3 cellular contexts compared by ENCODE assay signal in genomic region chr20:59481082-59482018, GRCh38.
TF ChIP-seq lines count a peak whose summit lies in the region.

No MANE protein-coding gene starts in this region.

TF ChIP-seq in SK-N-SH, 30 proteins besides CTCF, POLR2A, EP300 and RAD21:
- TF ChIP-seq FOSL2 (IDR thresholded peaks at IDR 0.05; ENCODE audit: borderline replicate concordance, low read depth) (no peak), RCOR1 (IDR thresholded peaks at IDR 0.05; ENCODE audit: low read length) (no peak), RFX5 (IDR thresholded peaks at IDR 0.05; ENCODE audit: low read length) (no peak), POLR2AphosphoS5 (IDR thresholded peaks at IDR 0.05; ENCODE audit: low read depth, low read length) (no peak), ZBTB33 (IDR thresholded peaks at IDR 0.05; ENCODE audit: borderline replicate concordance, low read depth) (no peak), NRF1 (IDR thresholded peaks at IDR 0.05; ENCODE audit: low read depth, low read length) (no peak), SIN3A (IDR thresholded peaks at IDR 0.05; ENCODE audit: borderline replicate concordance, low read depth, low read length) (no peak), YY1 (IDR thresholded peaks at IDR 0.05; ENCODE audit: low read depth) (no peak), TCF12 (IDR thresholded peaks at IDR 0.05) (no peak), PBX3 (IDR thresholded peaks at IDR 0.05) (no peak), JUND (IDR thresholded peaks at IDR 0.05) (no peak), EZH2phosphoT487 (IDR thresholded peaks at IDR 0.05; ENCODE audit: borderline replicate concordance, low read depth) (no peak)
- TF ChIP-seq, protein P1, sequence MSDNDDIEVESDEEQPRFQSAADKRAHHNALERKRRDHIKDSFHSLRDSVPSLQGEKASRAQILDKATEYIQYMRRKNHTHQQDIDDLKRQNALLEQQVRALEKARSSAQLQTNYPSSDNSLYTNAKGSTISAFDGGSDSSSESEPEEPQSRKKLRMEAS (IDR thresholded peaks at IDR 0.05; ENCODE audit: low read depth), result no peak
- TF ChIP-seq, protein P2, sequence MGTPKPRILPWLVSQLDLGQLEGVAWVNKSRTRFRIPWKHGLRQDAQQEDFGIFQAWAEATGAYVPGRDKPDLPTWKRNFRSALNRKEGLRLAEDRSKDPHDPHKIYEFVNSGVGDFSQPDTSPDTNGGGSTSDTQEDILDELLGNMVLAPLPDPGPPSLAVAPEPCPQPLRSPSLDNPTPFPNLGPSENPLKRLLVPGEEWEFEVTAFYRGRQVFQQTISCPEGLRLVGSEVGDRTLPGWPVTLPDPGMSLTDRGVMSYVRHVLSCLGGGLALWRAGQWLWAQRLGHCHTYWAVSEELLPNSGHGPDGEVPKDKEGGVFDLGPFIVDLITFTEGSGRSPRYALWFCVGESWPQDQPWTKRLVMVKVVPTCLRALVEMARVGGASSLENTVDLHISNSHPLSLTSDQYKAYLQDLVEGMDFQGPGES (IDR thresholded peaks at IDR 0.05; ENCODE audit: low read depth, low read length), result no peak

TF ChIP-seq in SK-N-SH treated with all-trans-retinoic acid at 6 μM for 48 hours, 23 proteins besides CTCF, POLR2A, EP300 and RAD21:
- no peak for TF ChIP-seq ISL1 (CRISPR knock-in tag; IDR thresholded peaks at IDR 0.05)
- no peak for TF ChIP-seq TOX (CRISPR knock-in tag; IDR thresholded peaks at IDR 0.05; ENCODE audit: borderline replicate concordance)
- no peak for TF ChIP-seq CSRNP3 (CRISPR knock-in tag; IDR thresholded peaks at IDR 0.05)
- TF ChIP-seq RARB (CRISPR knock-in tag; IDR thresholded peaks at IDR 0.05), result no peak
- no peak for TF ChIP-seq ESRRG (CRISPR knock-in tag; IDR thresholded peaks at IDR 0.05)
- no peak for TF ChIP-seq PPARA (CRISPR knock-in tag; IDR thresholded peaks at IDR 0.05; ENCODE audit: borderline replicate concordance)
- TF ChIP-seq ZFP30 (CRISPR knock-in tag; IDR thresholded peaks at IDR 0.05), result no peak
- no peak for TF ChIP-seq ZNF8 (CRISPR knock-in tag; IDR thresholded peaks at IDR 0.05)
TF ChIP-seq in SK-N-SH treated with all-trans-retinoic acid at 6 μM for 48 hours: peak in this region for 0.

TF ChIP-seq in H1, 55 proteins besides CTCF, POLR2A, EP300 and RAD21:
- no peak for TF ChIP-seq SP4 (IDR thresholded peaks at IDR 0.05; ENCODE audit: low read length)
- no peak for TF ChIP-seq TEAD4 (IDR thresholded peaks at IDR 0.05; ENCODE audit: low read depth, low read length)
- TF ChIP-seq SRF (IDR thresholded peaks at IDR 0.05; ENCODE audit: low read depth, low read length), result no peak
- TF ChIP-seq, protein P3, sequence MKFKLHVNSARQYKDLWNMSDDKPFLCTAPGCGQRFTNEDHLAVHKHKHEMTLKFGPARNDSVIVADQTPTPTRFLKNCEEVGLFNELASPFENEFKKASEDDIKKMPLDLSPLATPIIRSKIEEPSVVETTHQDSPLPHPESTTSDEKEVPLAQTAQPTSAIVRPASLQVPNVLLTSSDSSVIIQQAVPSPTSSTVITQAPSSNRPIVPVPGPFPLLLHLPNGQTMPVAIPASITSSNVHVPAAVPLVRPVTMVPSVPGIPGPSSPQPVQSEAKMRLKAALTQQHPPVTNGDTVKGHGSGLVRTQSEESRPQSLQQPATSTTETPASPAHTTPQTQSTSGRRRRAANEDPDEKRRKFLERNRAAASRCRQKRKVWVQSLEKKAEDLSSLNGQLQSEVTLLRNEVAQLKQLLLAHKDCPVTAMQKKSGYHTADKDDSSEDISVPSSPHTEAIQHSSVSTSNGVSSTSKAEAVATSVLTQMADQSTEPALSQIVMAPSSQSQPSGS (IDR thresholded peaks at IDR 0.05; ENCODE audit: low read length), result no peak
- no peak for TF ChIP-seq GTF2F1 (IDR thresholded peaks at IDR 0.05; ENCODE audit: borderline replicate concordance, low read depth, low read length)
- TF ChIP-seq SIX5 (IDR thresholded peaks at IDR 0.05; ENCODE audit: low read depth, low read length), result no peak
- no peak for TF ChIP-seq CEBPB (IDR thresholded peaks at IDR 0.05; ENCODE audit: low read depth, low read length)
- TF ChIP-seq SUZ12 (IDR thresholded peaks at IDR 0.05; ENCODE audit: low read length), result no peak
TF ChIP-seq in H1: peak in this region for 0.
